2 cellular contexts compared by ENCODE assay signal in genomic region chr7:131628634-131629033, GRCh38.
TF ChIP-seq lines count a peak whose summit lies in the region.

No MANE protein-coding gene starts in this region.

TF ChIP-seq in SK-N-SH, 30 proteins besides CTCF, POLR2A, EP300 and RAD21 (continued from another document):
- TF ChIP-seq USF1 (IDR thresholded peaks at IDR 0.05; ENCODE audit: borderline replicate concordance, low read depth) (no peak), FOXM1 (IDR thresholded peaks at IDR 0.05; ENCODE audit: low read depth) (no peak), CHD2 (IDR thresholded peaks at IDR 0.05; ENCODE audit: low read length, partially characterized antibody) (no peak), ELF1 (IDR thresholded peaks at IDR 0.05) (no peak), NFIC (IDR thresholded peaks at IDR 0.05; ENCODE audit: borderline replicate concordance) (no peak), GABPA (IDR thresholded peaks at IDR 0.05; ENCODE audit: low read depth) (no peak), RXRA (IDR thresholded peaks at IDR 0.05; ENCODE audit: borderline replicate concordance, low read depth) (no peak), RCOR1 (IDR thresholded peaks at IDR 0.05; ENCODE audit: low read length) (no peak), IRF3 (IDR thresholded peaks at IDR 0.05; ENCODE audit: low read depth, low read length) (no peak), MXI1 (IDR thresholded peaks at IDR 0.05; ENCODE audit: low read depth, low read length) (no peak)
TF ChIP-seq in SK-N-SH: peak in this region for 0.

TF ChIP-seq in SK-N-SH treated with all-trans-retinoic acid at 6 μM for 48 hours, 23 proteins besides CTCF, POLR2A, EP300 and RAD21:
- no peak for TF ChIP-seq TSHZ2 (CRISPR knock-in tag; IDR thresholded peaks at IDR 0.05)
- TF ChIP-seq ZNF70 (CRISPR knock-in tag; IDR thresholded peaks at IDR 0.05): no peak
- no peak for TF ChIP-seq BACH2 (CRISPR knock-in tag; IDR thresholded peaks at IDR 0.05; ENCODE audit: borderline replicate concordance)
- no peak for TF ChIP-seq PPARA (CRISPR knock-in tag; IDR thresholded peaks at IDR 0.05; ENCODE audit: borderline replicate concordance)
- TF ChIP-seq CREB5 (CRISPR knock-in tag; IDR thresholded peaks at IDR 0.05; ENCODE audit: low read depth): no peak
- TF ChIP-seq RARB (CRISPR knock-in tag; IDR thresholded peaks at IDR 0.05): no peak
- TF ChIP-seq ISL1 (CRISPR knock-in tag; IDR thresholded peaks at IDR 0.05): no peak
- TF ChIP-seq ZNF8 (CRISPR knock-in tag; IDR thresholded peaks at IDR 0.05): no peak
TF ChIP-seq in SK-N-SH treated with all-trans-retinoic acid at 6 μM for 48 hours: peak in this region for 0.
